Comparison of ENCODE assay signal across 34 cellular contexts in genomic region chr4:19930742-19931141, GRCh38.
"Had no signal": no experiment of that assay in that cellular context is flagged by ENCODE, and none has a peak within 500 bp of the region (broad histone marks: within the 10 kb centered on the region; RNA-seq: fewer than 3 reads in every experiment).

No MANE protein-coding gene starts in this region.

- H3K4me3 ChIP-seq: adrenal gland, ascending aorta, body of pancreas, breast epithelium had no signal

- H3K27me3 ChIP-seq: adrenal gland, ascending aorta, body of pancreas, brain microvascular endothelial cell, breast epithelium had no signal

- DNase-seq: activated B cell treated with CpG ODN at 0.5 μM for 24 hours; activated CD4-positive, alpha-beta memory T cell treated with anti-CD3 and anti-CD28 coated beads for 36 hours; activated CD4-positive, alpha-beta T cell treated with anti-CD3 and anti-CD28 coated beads for 4 hours; activated CD4-positive, alpha-beta T cell treated with anti-CD3 and anti-CD28 coated beads, Interleukin-2, amount 10 ng/mL, durations not matched to agents 24 days and 14 days; activated CD4-positive, alpha-beta T cell treated with anti-CD3 and anti-CD28 coated beads, Interleukin-2, amount 50 U/mL, for 1 hour; activated CD4-positive, alpha-beta T cell treated with anti-CD3 and anti-CD28 coated beads, Interleukin-2, amount 50 U/mL, for 4 hours; activated CD4-positive, CD25-positive, alpha-beta regulatory T cell treated with anti-CD3 and anti-CD28 coated beads, Interleukin-2, amount 50 U/mL, for 72 hours; activated CD8-positive, alpha-beta memory T cell treated with anti-CD3 and anti-CD28 coated beads, Interleukin-2, amount 50 U/mL, for 4 hours; activated CD8-positive, alpha-beta T cell treated with anti-CD3 and anti-CD28 coated beads for 36 hours; activated effector memory CD4-positive, alpha-beta T cell treated with anti-CD3 and anti-CD28 coated beads, Interleukin-2, amount 50 U/mL, for 16 hours; activated gamma-delta T cell treated with Interleukin-2 at 50 U/mL for 16 hours; activated naive CD4-positive, alpha-beta T cell; activated naive CD4-positive, alpha-beta T cell treated with anti-CD3 and anti-CD28 coated beads for 36 hours; activated naive CD4-positive, alpha-beta T cell treated with anti-CD3 and anti-CD28 coated beads, Interleukin-2, amount 50 U/mL, for 16 hours; activated naive CD8-positive, alpha-beta T cell treated with anti-CD3 and anti-CD28 coated beads for 36 hours; activated T-cell treated with anti-CD3 and anti-CD28 coated beads for 4 hours; activated T-cell treated with anti-CD3 and anti-CD28 coated beads, Interleukin-2, amount 50 U/mL, for 1 hour; activated T-cell treated with anti-CD3 and anti-CD28 coated beads, Interleukin-2, amount 50 U/mL, for 4 hours; activated T-cell treated with anti-CD3 and anti-CD28 coated beads, Interleukin-2, amount 50 U/mL, for 72 hours; adrenal gland; amygdala; anterior cingulate cortex; body of pancreas; brain microvascular endothelial cell; central memory CD4-positive, alpha-beta T cell; T-helper 1 cell; T-helper 2 cell; T-helper 9 cell had no signal

- ATAC-seq: activated CD8-positive, alpha-beta T cell treated with anti-CD3 and anti-CD28 coated beads for 36 hours; activated naive CD4-positive, alpha-beta T cell treated with anti-CD3 and anti-CD28 coated beads, Interleukin-2, amount 50 U/mL, for 72 hours; activated T-cell treated with anti-CD3 and anti-CD28 coated beads, Interleukin-2, amount 50 U/mL, for 4 hours; activated T-cell treated with anti-CD3 and anti-CD28 coated beads, Interleukin-2, amount 50 U/mL, for 72 hours; activated T-helper 17 cell treated with anti-CD3 and anti-CD28 coated beads, Interleukin-2, amount 50 U/mL, for 72 hours; body of pancreas had no signal

- H3K36me3 ChIP-seq: adrenal gland, ascending aorta, brain microvascular endothelial cell, breast epithelium had no signal

- FAIRE-seq: TTC549 had no signal

- H3K9me3 ChIP-seq: adrenal gland, ascending aorta, body of pancreas, breast epithelium had no signal

- H3K4me1 ChIP-seq: ascending aorta, body of pancreas, breast epithelium had no signal

- H3K27ac ChIP-seq: adrenal gland, ascending aorta, body of pancreas, brain microvascular endothelial cell, breast epithelium, VCaP had no signal
